35 cellular contexts compared by ENCODE assay signal in genomic region chr1:212827377-212827776, GRCh38. TPM values are rescaled to one million over a fixed set of nuclear protein-coding genes. Genes with fewer than 3 reads are reported as not detected.
"Had no signal": no experiment of that assay in that cellular context is flagged by ENCODE, and none has a peak within 500 bp of the region (broad histone marks: within the 10 kb centered on the region; RNA-seq: fewer than 3 reads in every experiment).

No MANE protein-coding gene starts in this region.

- H3K4me3 ChIP-seq: MG63, SJCRH30, SK-N-MC had no signal

- H3K36me3 ChIP-seq: MG63, SJCRH30 had no signal

- DNase-seq: activated CD4-positive, alpha-beta T cell treated with anti-CD3 and anti-CD28 coated beads for 36 hours; activated CD4-positive, alpha-beta T cell treated with anti-CD3 and anti-CD28 coated beads, Interleukin-2, amount 10 ng/mL, durations not matched to agents 7 days and 5 days; activated CD4-positive, alpha-beta T cell treated with anti-CD3 and anti-CD28 coated beads, Interleukin-2, amount 50 U/mL, for 48 hours; activated CD8-positive, alpha-beta T cell treated with anti-CD3 and anti-CD28 coated beads, Interleukin-2, amount 10 ng/mL, durations not matched to agents 7 days and 5 days; activated gamma-delta T cell treated with Interleukin-2 at 50 U/mL for 16 hours; activated naive CD4-positive, alpha-beta T cell treated with anti-CD3 and anti-CD28 coated beads for 36 hours; activated naive CD8-positive, alpha-beta T cell treated with anti-CD3 and anti-CD28 coated beads, Interleukin-2, amount 50 U/mL, for 24 hours; activated T-cell treated with anti-CD3 and anti-CD28 coated beads for 4 hours; activated T-cell treated with anti-CD3 and anti-CD28 coated beads, Interleukin-2, amount 50 U/mL, for 4 hours; anterior cingulate cortex; caudate nucleus; cerebellar nuclear complex; Kasumi-1; KG1; MG63; NCI-H1048; NCI-H1436 treated with DMSO at 0.1 percent for 48 hours; NCI-H1694 treated with DMSO at 0.1 percent for 48 hours; NCI-H2029; NCI-H510A; NCI-H526; NCI-H748 treated with DMSO at 0.1 percent for 48 hours; OCI-M1; SHP77; T1000 had no signal

- ATAC-seq: activated CD4-positive, alpha-beta T cell treated with anti-CD3 and anti-CD28 coated beads for 36 hours; activated CD8-positive, alpha-beta T cell treated with anti-CD3 and anti-CD28 coated beads, Interleukin-2, amount 10 ng/mL, durations not matched to agents 7 days and 5 days; activated naive CD4-positive, alpha-beta T cell treated with anti-CD3 and anti-CD28 coated beads, Interleukin-2, amount 50 U/mL, for 72 hours; activated naive CD8-positive, alpha-beta T cell treated with anti-CD3 and anti-CD28 coated beads, Interleukin-2, amount 50 U/mL, for 24 hours; activated T-cell treated with anti-CD3 and anti-CD28 coated beads, Interleukin-2, amount 50 U/mL, for 4 hours; Panc1 had no signal

- H3K4me1 Mint-ChIP-seq: activated CD4-positive, alpha-beta T cell treated with anti-CD3 and anti-CD28 coated beads for 36 hours; brain had no signal

- H3K27me3 Mint-ChIP-seq: activated CD4-positive, alpha-beta T cell treated with anti-CD3 and anti-CD28 coated beads for 36 hours; activated CD4-positive, alpha-beta T cell treated with anti-CD3 and anti-CD28 coated beads, Interleukin-2, amount 10 ng/mL, durations not matched to agents 7 days and 5 days; brain had no signal

- H3K27ac Mint-ChIP-seq: activated CD4-positive, alpha-beta T cell treated with anti-CD3 and anti-CD28 coated beads for 36 hours; activated CD4-positive, alpha-beta T cell treated with anti-CD3 and anti-CD28 coated beads, Interleukin-2, amount 10 ng/mL, durations not matched to agents 7 days and 5 days; activated CD8-positive, alpha-beta T cell treated with anti-CD3 and anti-CD28 coated beads, Interleukin-2, amount 10 ng/mL, durations not matched to agents 7 days and 5 days; activated naive CD4-positive, alpha-beta T cell treated with anti-CD3 and anti-CD28 coated beads for 36 hours; activated naive CD4-positive, alpha-beta T cell treated with anti-CD3 and anti-CD28 coated beads, Interleukin-2, amount 50 U/mL, for 72 hours; activated naive CD8-positive, alpha-beta T cell treated with anti-CD3 and anti-CD28 coated beads, Interleukin-2, amount 50 U/mL, for 24 hours; activated T-helper 1 cell treated with anti-CD3 and anti-CD28 coated beads, Interleukin-12 subunit alpha, Interleukin-12 subunit beta, Interleukin-2, Interleukin-4 antibody, amounts not matched to agents 30 ng/mL and 10 ng/mL and 1 ng/mL, durations not matched to agents 14 hours and 24 hours and 36 hours had no signal

- H3K27me3 ChIP-seq: MG63, SJCRH30 had no signal

- H3K4me3 Mint-ChIP-seq: activated CD4-positive, alpha-beta T cell treated with anti-CD3 and anti-CD28 coated beads for 36 hours; activated CD4-positive, alpha-beta T cell treated with anti-CD3 and anti-CD28 coated beads, Interleukin-2, amount 10 ng/mL, durations not matched to agents 7 days and 5 days; activated CD8-positive, alpha-beta T cell treated with anti-CD3 and anti-CD28 coated beads, Interleukin-2, amount 10 ng/mL, durations not matched to agents 7 days and 5 days; activated naive CD4-positive, alpha-beta T cell treated with anti-CD3 and anti-CD28 coated beads for 36 hours; activated naive CD8-positive, alpha-beta T cell treated with anti-CD3 and anti-CD28 coated beads, Interleukin-2, amount 50 U/mL, for 24 hours; activated T-cell treated with anti-CD3 and anti-CD28 coated beads, Interleukin-2, amount 50 U/mL, for 4 hours; activated T-helper 1 cell treated with anti-CD3 and anti-CD28 coated beads, Interleukin-12 subunit alpha, Interleukin-12 subunit beta, Interleukin-2, Interleukin-4 antibody, amounts not matched to agents 30 ng/mL and 10 ng/mL and 1 ng/mL, durations not matched to agents 14 hours and 24 hours and 36 hours; brain had no signal

- H3K27ac ChIP-seq: SJCRH30, SK-N-MC had no signal

RNA-seq across cellular contexts. Expression of gene SPATA45, which starts 20.1 kb away (rescaled TPM):
- total RNA-seq: activated CD4-positive, alpha-beta T cell treated with anti-CD3 and anti-CD28 coated beads for 36 hours; activated CD8-positive, alpha-beta T cell treated with anti-CD3 and anti-CD28 coated beads, Interleukin-2, amount 10 ng/mL, durations not matched to agents 7 days and 5 days; activated naive CD4-positive, alpha-beta T cell treated with anti-CD3 and anti-CD28 coated beads for 36 hours; activated naive CD4-positive, alpha-beta T cell treated with anti-CD3 and anti-CD28 coated beads, Interleukin-2, amount 50 U/mL, for 72 hours; activated T-cell treated with anti-CD3 and anti-CD28 coated beads, Interleukin-2, amount 50 U/mL, for 4 hours; activated T-helper 1 cell treated with anti-CD3 and anti-CD28 coated beads, Interleukin-12 subunit alpha, Interleukin-12 subunit beta, Interleukin-2, Interleukin-4 antibody, amounts not matched to agents 30 ng/mL and 10 ng/mL and 1 ng/mL, durations not matched to agents 14 hours and 24 hours and 36 hours; bronchial epithelial cell; RPMI7951; SJCRH30; T-helper 1 cell treated with Interleukin-12 subunit alpha and Interleukin-12 subunit beta and Interleukin-4 antibody, amounts not matched to agents 30 ng/mL and 1 ng/mL, for 36 hours; T-helper 2 cell treated with Interferon-gamma antibody and Interleukin-4, amounts not matched to agents 100 ng/mL and 5 ng/mL, for 36 hours had no signal
